22 cellular contexts compared by ENCODE assay signal in the genomic region with DNA sequence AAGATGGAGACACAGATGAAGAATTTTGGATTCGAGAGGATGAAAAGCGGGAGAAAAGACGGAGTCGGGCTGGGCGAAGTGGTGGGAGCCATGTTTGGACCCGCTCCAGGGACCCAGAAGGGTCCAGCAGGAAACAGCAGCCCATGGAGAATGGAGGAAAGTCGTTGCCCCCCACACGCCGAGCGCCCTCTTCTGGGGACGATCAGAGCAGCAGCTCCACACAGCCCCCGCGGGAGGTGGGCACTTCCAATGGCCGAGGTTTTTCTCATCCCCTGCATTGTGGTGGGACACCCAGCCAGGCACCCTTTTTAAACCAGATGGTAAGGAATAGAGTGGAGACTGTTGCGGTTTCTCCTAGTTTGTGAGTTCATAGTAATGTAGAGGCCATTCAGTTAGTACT. TPM values are rescaled to one million over a fixed set of nuclear protein-coding genes. Genes with fewer than 3 reads are reported as not detected.
A peak's percentile ranks its signal among the peaks of the same experiment; 100 is the strongest.
DNase-seq lines count a peak whose midpoint lies in the region; ATAC-seq, FAIRE-seq and TF ChIP-seq lines count a peak whose summit lies in the region.
"Had no signal": no experiment of that assay in that cellular context is flagged by ENCODE, and none has a peak within 500 bp of the region (broad histone marks: within the 10 kb centered on the region; RNA-seq: fewer than 3 reads in every experiment).

No MANE protein-coding gene starts in this region.

- no peak overlapping the region for H3K27ac Mint-ChIP-seq in stimulated activated effector memory CD8-positive, alpha-beta T cell treated with anti-CD3 and anti-CD28 coated beads, Interleukin-12 subunit alpha, Interleukin-12 subunit beta, amount 100 ng/mL, for 72 hours
- H3K27ac Mint-ChIP-seq: activated naive CD4-positive, alpha-beta T cell treated with anti-CD3 and anti-CD28 coated beads, Interleukin-2, amount 50 U/mL, for 72 hours; dendritic cell treated with granulocyte-macrophage colony-stimulating factor and Interleukin-4, amounts not matched to agents 40 ng/mL and 50 ng/mL, for 4 days had no signal

- no peaks in the 10 kb centered on the region for H3K4me1 Mint-ChIP-seq in stimulated activated effector memory CD8-positive, alpha-beta T cell treated with anti-CD3 and anti-CD28 coated beads, Interleukin-12 subunit alpha, Interleukin-12 subunit beta, amount 100 ng/mL, for 72 hours
- H3K4me1 Mint-ChIP-seq: naive B cell had no signal

- TF ChIP-seq POLR2A in prostate gland (IDR thresholded peaks at IDR 0.05): no peak

- TF ChIP-seq CTCF in D721Med (IDR thresholded peaks at IDR 0.05; ENCODE audit: insufficient read depth, missing control alignments) (peak; percentile 5), GM12875 (IDR thresholded peaks at IDR 0.05; ENCODE audit: borderline replicate concordance, insufficient read depth, low read depth, low read length) (0 out of 2 replicates have a peak, but pooled peaks have one; percentile 17), RWPE2 (IDR thresholded peaks at IDR 0.05; ENCODE audit: poor library complexity, severe bottlenecking) (peak; percentile 13), prostate gland (IDR thresholded peaks at IDR 0.05) (no peak)

- H3K36me3 ChIP-seq in RWPE2 (ENCODE audit: low read depth) (no peaks in the 10 kb centered on the region), prostate gland (no peaks in the 10 kb centered on the region)
- H3K36me3 ChIP-seq: thoracic aorta had no signal

- H3K9me3 ChIP-seq in RWPE2 (ENCODE audit: severe bottlenecking) (no peaks in the 10 kb centered on the region), prostate gland (no peaks in the 10 kb centered on the region)
- H3K9me3 ChIP-seq: gastroesophageal sphincter, thoracic aorta had no signal

- 79% methylated on average over 15 of the region's 15 CpGs for WGBS in prostate gland

- DNase-seq in D721Med (ENCODE audit: insufficient read length, low spot score) (no peak), RWPE2 (ENCODE audit: low spot score) (no peak), iPS-NIHi7 (ENCODE audit: extremely low spot score) (peak; percentile 70), NCI-H226 (no peak), prostate gland (ENCODE audit: low spot score) (no peak)
- DNase-seq in stimulated activated effector memory CD8-positive, alpha-beta T cell treated with anti-CD3 and anti-CD28 coated beads, Interleukin-12 subunit alpha, Interleukin-12 subunit beta, amount 100 ng/mL, for 72 hours (ENCODE audit: low spot score in 2 of 2): no peak
- DNase-seq: activated CD4-positive, alpha-beta T cell treated with anti-CD3 and anti-CD28 coated beads, Interleukin-2, amount 50 U/mL, for 1 hour; COR-L47; GDM1; naive B cell; NCI-H2029 treated with DMSO at 0.1 percent for 48 hours; NCI-H526 had no signal

- H3K9me3 Mint-ChIP-seq in stimulated activated effector memory CD8-positive, alpha-beta T cell treated with anti-CD3 and anti-CD28 coated beads, Interleukin-12 subunit alpha, Interleukin-12 subunit beta, amount 100 ng/mL, for 72 hours: no peaks in the 10 kb centered on the region
- H3K9me3 Mint-ChIP-seq: activated naive CD4-positive, alpha-beta T cell treated with anti-CD3 and anti-CD28 coated beads, Interleukin-2, amount 50 U/mL, for 72 hours; dendritic cell treated with granulocyte-macrophage colony-stimulating factor and Interleukin-4, amounts not matched to agents 40 ng/mL and 50 ng/mL, for 4 days; naive B cell had no signal

- H3K27ac ChIP-seq in RWPE2 (ENCODE audit: poor library complexity, severe bottlenecking) (no peak overlapping the region), prostate gland (no peak overlapping the region)
- H3K27ac ChIP-seq: gastroesophageal sphincter, skin epidermis, thoracic aorta had no signal

- no peaks in the 10 kb centered on the region for H3K4me1 ChIP-seq in RWPE2 (ENCODE audit: insufficient read depth, poor library complexity, severe bottlenecking)
- no peaks in the 10 kb centered on the region for H3K4me1 ChIP-seq in prostate gland (replicated peaks)

- H3K4me3 ChIP-seq in GM12875 (ENCODE audit: low read depth, low read length) (no peak overlapping the region), RWPE2 (ENCODE audit: severe bottlenecking) (no peak overlapping the region), prostate gland (no peak overlapping the region)
- H3K4me3 ChIP-seq: gastroesophageal sphincter, skin epidermis, thoracic aorta had no signal

- intact Hi-C loops in prostate gland (cut with DNase I): no loop called here

- no peak for ATAC-seq in RWPE2 (ENCODE audit: low read depth)
- ATAC-seq in GM19463 (IDR thresholded peaks at IDR 0.05; ENCODE audit: unreplicated experiment): no peak
- no peak for ATAC-seq in stimulated activated effector memory CD8-positive, alpha-beta T cell treated with anti-CD3 and anti-CD28 coated beads, Interleukin-12 subunit alpha, Interleukin-12 subunit beta, amount 100 ng/mL, for 72 hours
- ATAC-seq: activated naive CD4-positive, alpha-beta T cell treated with anti-CD3 and anti-CD28 coated beads, Interleukin-2, amount 50 U/mL, for 72 hours; gastroesophageal sphincter; Panc1 had no signal

- H3K27me3 ChIP-seq in RWPE2 (ENCODE audit: insufficient read depth, poor library complexity, severe bottlenecking) (no peaks in the 10 kb centered on the region), prostate gland (replicated peaks; ENCODE audit: insufficient read depth) (no peaks in the 10 kb centered on the region)
- H3K27me3 ChIP-seq: gastroesophageal sphincter had no signal

- H3K4me3 Mint-ChIP-seq in stimulated activated effector memory CD8-positive, alpha-beta T cell treated with anti-CD3 and anti-CD28 coated beads, Interleukin-12 subunit alpha, Interleukin-12 subunit beta, amount 100 ng/mL, for 72 hours: no peak overlapping the region
- H3K4me3 Mint-ChIP-seq: dendritic cell treated with granulocyte-macrophage colony-stimulating factor and Interleukin-4, amounts not matched to agents 40 ng/mL and 50 ng/mL, for 4 days; naive B cell had no signal

- FAIRE-seq in D721Med (lab: Jason Lieb, UNC): no peak

- H3K36me3 Mint-ChIP-seq in stimulated activated effector memory CD8-positive, alpha-beta T cell treated with anti-CD3 and anti-CD28 coated beads, Interleukin-12 subunit alpha, Interleukin-12 subunit beta, amount 100 ng/mL, for 72 hours: no peaks in the 10 kb centered on the region
- H3K36me3 Mint-ChIP-seq: activated naive CD4-positive, alpha-beta T cell treated with anti-CD3 and anti-CD28 coated beads, Interleukin-2, amount 50 U/mL, for 72 hours; naive B cell had no signal

RNA-seq across cellular contexts. Expression of gene SLC25A18, which starts 22.8 kb away (rescaled TPM):
- total RNA-seq in prostate gland: 10 to 100 TPM in 1 of 2 donors, 1 to 10 TPM in 1; 9.0 to 10.6 TPM
- total RNA-seq: activated naive CD4-positive, alpha-beta T cell treated with anti-CD3 and anti-CD28 coated beads, Interleukin-2, amount 50 U/mL, for 72 hours; epithelial cell of proximal tubule; lung microvascular endothelial cell; thoracic aorta had no signal

Comparison
In these comparisons a context has a peak if more than half of its experiments do, and no peak if none do; other contexts are left out.
1. CTCF ChIP-seq: peak in D721Med (single experiment), GM12875 (single experiment) and RWPE2 (single experiment); none in prostate gland (0 of 4).